1 cellular context compared by ENCODE assay signal in the genomic region with DNA sequence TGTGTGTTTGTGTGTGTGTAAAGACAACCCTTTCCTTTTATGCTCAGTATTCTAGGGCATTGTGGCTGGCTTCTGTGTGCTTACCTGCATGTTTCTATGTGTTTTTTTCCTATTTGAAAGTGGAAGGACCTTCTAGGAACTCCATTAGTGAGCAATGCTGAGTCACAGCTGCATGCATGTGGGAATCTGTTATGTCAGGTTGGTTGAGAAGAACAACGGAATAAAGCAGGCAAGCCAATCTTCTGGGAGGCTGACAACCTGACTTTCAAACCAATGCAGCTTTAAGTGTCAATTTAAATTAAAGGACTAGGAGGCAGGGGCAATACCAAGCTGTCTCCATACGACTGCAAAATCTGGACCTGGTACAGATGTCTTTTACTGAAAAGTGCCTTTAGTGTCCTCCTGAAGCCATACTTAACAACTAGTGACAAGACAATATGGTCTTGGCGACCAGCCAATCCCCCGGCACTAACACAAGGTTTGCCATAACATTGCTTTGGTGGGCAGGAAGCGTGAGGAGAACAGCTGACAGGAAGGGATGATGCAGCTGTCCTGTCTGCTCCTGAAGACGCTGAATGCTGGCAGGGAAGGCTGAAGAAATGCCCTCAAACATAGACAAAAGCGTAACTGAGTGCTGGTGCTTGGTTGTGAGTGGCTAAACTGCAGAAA.
TF ChIP-seq lines count a peak whose summit lies in the region.

No MANE protein-coding gene starts in this region.

TF ChIP-seq in GM23338, 12 proteins besides CTCF, POLR2A, EP300 and RAD21 (continued from another document):
- TF ChIP-seq, protein P1, sequence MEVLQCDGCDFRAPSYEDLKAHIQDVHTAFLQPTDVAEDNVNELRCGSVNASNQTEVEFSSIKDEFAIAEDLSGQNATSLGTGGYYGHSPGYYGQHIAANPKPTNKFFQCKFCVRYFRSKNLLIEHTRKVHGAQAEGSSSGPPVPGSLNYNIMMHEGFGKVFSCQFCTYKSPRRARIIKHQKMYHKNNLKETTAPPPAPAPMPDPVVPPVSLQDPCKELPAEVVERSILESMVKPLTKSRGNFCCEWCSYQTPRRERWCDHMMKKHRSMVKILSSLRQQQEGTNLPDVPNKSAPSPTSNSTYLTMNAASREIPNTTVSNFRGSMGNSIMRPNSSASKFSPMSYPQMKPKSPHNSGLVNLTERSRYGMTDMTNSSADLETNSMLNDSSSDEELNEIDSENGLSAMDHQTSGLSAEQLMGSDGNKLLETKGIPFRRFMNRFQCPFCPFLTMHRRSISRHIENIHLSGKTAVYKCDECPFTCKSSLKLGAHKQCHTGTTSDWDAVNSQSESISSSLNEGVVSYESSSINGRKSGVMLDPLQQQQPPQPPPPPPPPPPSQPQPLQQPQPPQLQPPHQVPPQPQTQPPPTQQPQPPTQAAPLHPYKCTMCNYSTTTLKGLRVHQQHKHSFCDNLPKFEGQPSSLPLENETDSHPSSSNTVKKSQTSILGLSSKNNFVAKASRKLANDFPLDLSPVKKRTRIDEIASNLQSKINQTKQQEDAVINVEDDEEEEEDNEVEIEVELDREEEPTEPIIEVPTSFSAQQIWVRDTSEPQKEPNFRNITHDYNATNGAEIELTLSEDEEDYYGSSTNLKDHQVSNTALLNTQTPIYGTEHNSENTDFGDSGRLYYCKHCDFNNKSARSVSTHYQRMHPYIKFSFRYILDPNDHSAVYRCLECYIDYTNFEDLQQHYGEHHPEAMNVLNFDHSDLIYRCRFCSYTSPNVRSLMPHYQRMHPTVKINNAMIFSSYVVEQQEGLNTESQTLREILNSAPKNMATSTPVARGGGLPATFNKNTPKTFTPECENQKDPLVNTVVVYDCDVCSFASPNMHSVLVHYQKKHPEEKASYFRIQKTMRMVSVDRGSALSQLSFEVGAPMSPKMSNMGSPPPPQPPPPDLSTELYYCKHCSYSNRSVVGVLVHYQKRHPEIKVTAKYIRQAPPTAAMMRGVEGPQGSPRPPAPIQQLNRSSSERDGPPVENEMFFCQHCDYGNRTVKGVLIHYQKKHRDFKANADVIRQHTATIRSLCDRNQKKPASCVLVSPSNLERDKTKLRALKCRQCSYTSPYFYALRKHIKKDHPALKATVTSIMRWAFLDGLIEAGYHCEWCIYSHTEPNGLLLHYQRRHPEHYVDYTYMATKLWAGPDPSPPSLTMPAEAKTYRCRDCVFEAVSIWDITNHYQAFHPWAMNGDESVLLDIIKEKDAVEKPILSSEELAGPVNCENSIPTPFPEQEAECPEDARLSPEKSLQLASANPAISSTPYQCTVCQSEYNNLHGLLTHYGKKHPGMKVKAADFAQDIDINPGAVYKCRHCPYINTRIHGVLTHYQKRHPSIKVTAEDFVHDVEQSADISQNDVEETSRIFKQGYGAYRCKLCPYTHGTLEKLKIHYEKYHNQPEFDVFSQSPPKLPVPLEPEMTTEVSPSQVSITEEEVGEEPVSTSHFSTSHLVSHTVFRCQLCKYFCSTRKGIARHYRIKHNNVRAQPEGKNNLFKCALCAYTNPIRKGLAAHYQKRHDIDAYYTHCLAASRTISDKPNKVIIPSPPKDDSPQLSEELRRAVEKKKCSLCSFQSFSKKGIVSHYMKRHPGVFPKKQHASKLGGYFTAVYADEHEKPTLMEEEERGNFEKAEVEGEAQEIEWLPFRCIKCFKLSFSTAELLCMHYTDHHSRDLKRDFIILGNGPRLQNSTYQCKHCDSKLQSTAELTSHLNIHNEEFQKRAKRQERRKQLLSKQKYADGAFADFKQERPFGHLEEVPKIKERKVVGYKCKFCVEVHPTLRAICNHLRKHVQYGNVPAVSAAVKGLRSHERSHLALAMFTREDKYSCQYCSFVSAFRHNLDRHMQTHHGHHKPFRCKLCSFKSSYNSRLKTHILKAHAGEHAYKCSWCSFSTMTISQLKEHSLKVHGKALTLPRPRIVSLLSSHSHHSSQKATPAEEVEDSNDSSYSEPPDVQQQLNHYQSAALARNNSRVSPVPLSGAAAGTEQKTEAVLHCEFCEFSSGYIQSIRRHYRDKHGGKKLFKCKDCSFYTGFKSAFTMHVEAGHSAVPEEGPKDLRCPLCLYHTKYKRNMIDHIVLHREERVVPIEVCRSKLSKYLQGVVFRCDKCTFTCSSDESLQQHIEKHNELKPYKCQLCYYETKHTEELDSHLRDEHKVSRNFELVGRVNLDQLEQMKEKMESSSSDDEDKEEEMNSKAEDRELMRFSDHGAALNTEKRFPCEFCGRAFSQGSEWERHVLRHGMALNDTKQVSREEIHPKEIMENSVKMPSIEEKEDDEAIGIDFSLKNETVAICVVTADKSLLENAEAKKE (CRISPR knock-in tag; IDR thresholded peaks at IDR 0.05), result no peak
- no peak for TF ChIP-seq CREB1 (CRISPR knock-in tag; IDR thresholded peaks at IDR 0.05; ENCODE audit: low read depth)
- no peak for TF ChIP-seq STAT1 (IDR thresholded peaks at IDR 0.05; ENCODE audit: unreplicated experiment)
- no peak for TF ChIP-seq JUNB (IDR thresholded peaks at IDR 0.05; ENCODE audit: unreplicated experiment)
- TF ChIP-seq, protein P2, sequence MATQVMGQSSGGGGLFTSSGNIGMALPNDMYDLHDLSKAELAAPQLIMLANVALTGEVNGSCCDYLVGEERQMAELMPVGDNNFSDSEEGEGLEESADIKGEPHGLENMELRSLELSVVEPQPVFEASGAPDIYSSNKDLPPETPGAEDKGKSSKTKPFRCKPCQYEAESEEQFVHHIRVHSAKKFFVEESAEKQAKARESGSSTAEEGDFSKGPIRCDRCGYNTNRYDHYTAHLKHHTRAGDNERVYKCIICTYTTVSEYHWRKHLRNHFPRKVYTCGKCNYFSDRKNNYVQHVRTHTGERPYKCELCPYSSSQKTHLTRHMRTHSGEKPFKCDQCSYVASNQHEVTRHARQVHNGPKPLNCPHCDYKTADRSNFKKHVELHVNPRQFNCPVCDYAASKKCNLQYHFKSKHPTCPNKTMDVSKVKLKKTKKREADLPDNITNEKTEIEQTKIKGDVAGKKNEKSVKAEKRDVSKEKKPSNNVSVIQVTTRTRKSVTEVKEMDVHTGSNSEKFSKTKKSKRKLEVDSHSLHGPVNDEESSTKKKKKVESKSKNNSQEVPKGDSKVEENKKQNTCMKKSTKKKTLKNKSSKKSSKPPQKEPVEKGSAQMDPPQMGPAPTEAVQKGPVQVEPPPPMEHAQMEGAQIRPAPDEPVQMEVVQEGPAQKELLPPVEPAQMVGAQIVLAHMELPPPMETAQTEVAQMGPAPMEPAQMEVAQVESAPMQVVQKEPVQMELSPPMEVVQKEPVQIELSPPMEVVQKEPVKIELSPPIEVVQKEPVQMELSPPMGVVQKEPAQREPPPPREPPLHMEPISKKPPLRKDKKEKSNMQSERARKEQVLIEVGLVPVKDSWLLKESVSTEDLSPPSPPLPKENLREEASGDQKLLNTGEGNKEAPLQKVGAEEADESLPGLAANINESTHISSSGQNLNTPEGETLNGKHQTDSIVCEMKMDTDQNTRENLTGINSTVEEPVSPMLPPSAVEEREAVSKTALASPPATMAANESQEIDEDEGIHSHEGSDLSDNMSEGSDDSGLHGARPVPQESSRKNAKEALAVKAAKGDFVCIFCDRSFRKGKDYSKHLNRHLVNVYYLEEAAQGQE (IDR thresholded peaks at IDR 0.05; ENCODE audit: unreplicated experiment), result no peak
- TF ChIP-seq ZNF331 (CRISPR knock-in tag; IDR thresholded peaks at IDR 0.05; ENCODE audit: low read depth), result no peak
- TF ChIP-seq POLR2AphosphoS5 (IDR thresholded peaks at IDR 0.05; ENCODE audit: low read depth), result no peak
- no peak for TF ChIP-seq EZH2 (IDR thresholded peaks at IDR 0.05; ENCODE audit: low read depth, unreplicated experiment)
- TF ChIP-seq EZH2phosphoT487 (IDR thresholded peaks at IDR 0.05; ENCODE audit: unreplicated experiment), result no peak
- no peak for TF ChIP-seq ZNF114 (CRISPR knock-in tag; IDR thresholded peaks at IDR 0.05)
